ENCODE assay signal across 8 cellular contexts in the genomic region with DNA sequence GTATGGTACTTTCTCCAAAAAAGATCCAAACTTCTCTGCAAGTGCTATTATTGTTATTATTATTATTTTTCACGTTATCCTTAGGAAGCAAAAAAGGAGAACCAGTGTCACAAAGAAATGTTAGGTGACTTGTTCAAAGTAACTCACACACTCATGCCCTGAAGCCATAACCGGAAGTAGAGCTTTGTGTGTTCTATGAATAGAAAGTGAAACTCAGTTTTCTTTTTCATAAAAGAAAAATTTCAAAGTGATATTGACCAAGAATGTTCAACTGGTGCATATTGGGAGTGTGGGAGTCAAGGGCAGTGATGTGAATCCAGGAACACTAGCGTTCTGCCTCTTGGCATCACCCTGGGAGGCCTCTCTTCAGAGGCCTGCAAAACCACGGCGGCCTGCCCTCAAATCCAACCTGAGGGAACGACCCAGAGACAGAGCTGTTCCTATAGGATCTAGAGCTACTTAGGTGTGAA.
DNase-seq lines count a peak whose midpoint lies in the region; ATAC-seq lines count a peak whose summit lies in the region.

No MANE protein-coding gene starts in this region.

- DNase-seq in activated CD8-positive, alpha-beta memory T cell treated with anti-CD3 and anti-CD28 coated beads for 24 hours, result peak; percentile 76
- DNase-seq in activated CD8-positive, alpha-beta memory T cell treated with anti-CD3 and anti-CD28 coated beads, Interleukin-2, amount 50 U/mL, for 48 hours, result no peak
- DNase-seq in activated T-cell treated with anti-CD3 and anti-CD28 coated beads, Interleukin-2, amount 50 U/mL, for 1 hour, result peak; percentile 29
- DNase-seq in NCI-H2171 treated with DMSO at 0.1 percent for 48 hours (lab: John Stamatoyannopoulos, UW) (no peak), DMS153 (lab: John Stamatoyannopoulos, UW) (no peak)

- H3K9me3 ChIP-seq in mononuclear cell (ENCODE audit: low read depth, low read length), result no peaks in the 10 kb centered on the region

- no peaks in the 10 kb centered on the region for H3K27me3 ChIP-seq in mononuclear cell (ENCODE audit: insufficient read depth, low read length)

- peak overlapping the region; percentile 17 for H3K4me3 ChIP-seq in mononuclear cell (ENCODE audit: low read length)

- H3K4me1 ChIP-seq in mononuclear cell (ENCODE audit: insufficient read depth, low read length), result peaks cover 34% of the 10 kb centered on the region

- ATAC-seq in HG03442 (IDR thresholded peaks at IDR 0.05; ENCODE audit: unreplicated experiment) (peak; percentile 69), HG03457 (IDR thresholded peaks at IDR 0.05; ENCODE audit: unreplicated experiment) (no peak)

Comparison
In these comparisons a context has a peak if more than half of its experiments do, and no peak if none do; other contexts are left out.
1. DNase-seq: peak in activated CD8-positive, alpha-beta memory T cell treated with anti-CD3 and anti-CD28 coated beads for 24 hours (single experiment) and activated T-cell treated with anti-CD3 and anti-CD28 coated beads, Interleukin-2, amount 50 U/mL, for 1 hour (single experiment); none in activated CD8-positive, alpha-beta memory T cell treated with anti-CD3 and anti-CD28 coated beads, Interleukin-2, amount 50 U/mL, for 48 hours (single experiment), NCI-H2171 treated with DMSO at 0.1 percent for 48 hours (single experiment) and DMS153 (single experiment).